ENCODE assay signal across 29 cellular contexts in the genomic region with DNA sequence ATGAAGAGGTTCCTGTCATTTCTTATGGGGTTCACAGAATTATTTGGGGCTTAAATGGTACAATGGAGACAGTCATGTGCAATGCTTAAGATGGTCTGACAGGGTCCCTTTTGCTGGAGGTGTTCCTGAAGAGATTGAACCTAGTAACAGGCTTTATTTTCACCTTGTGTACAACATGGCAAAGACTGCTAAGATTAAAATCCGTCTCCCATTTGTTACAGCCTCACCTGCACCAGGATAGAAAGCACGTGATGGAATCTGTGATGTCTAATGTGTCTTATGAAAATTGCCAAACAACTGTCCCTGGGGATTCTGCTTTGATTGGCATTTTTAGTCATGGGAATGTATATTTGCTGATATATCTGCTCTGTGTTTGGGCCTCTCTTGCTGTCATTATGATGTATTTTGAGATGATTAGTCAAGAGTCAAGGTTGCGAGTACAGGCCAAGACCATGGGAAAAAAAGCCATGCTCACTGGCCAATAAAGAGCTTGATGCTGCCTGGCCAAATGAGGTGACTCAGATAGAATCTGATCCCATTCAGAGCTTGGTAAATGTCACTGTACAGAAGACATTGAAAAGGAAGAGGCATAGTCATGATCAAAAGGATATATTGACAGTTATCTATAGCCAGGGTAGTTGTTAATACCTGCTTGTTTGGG.
"Had no signal": no experiment of that assay in that cellular context is flagged by ENCODE, and none has a peak within 500 bp of the region (broad histone marks: within the 10 kb centered on the region; RNA-seq: fewer than 3 reads in every experiment).

No MANE protein-coding gene starts in this region.

- H3K4me3 ChIP-seq: esophagus muscularis mucosa, left ventricle myocardium inferior, lung, right lobe of liver, thyroid gland, upper lobe of left lung, vagina had no signal

- DNase-seq: activated CD4-positive, alpha-beta T cell treated with anti-CD3 and anti-CD28 coated beads for 48 hours; activated CD4-positive, alpha-beta T cell treated with anti-CD3 and anti-CD28 coated beads, Interleukin-2, amount 50 U/mL, for 48 hours; activated CD8-positive, alpha-beta memory T cell treated with anti-CD3 and anti-CD28 coated beads for 24 hours; activated effector memory CD4-positive, alpha-beta T cell treated with anti-CD3 and anti-CD28 coated beads, Interleukin-2, amount 50 U/mL, for 16 hours; activated naive CD4-positive, alpha-beta T cell treated with anti-CD3 and anti-CD28 coated beads for 36 hours; activated naive CD8-positive, alpha-beta T cell treated with anti-CD3 and anti-CD28 coated beads for 36 hours; amniotic stem cell; brain microvascular endothelial cell; caudate nucleus; foreskin keratinocyte; left ventricle myocardium inferior; mesendoderm; right lobe of liver; small intestine; stimulated activated CD4-positive, alpha-beta T cell treated with anti-CD3 and anti-CD28 coated beads, Interleukin-4, amount 100 ng/mL, for 24 hours; stimulated activated CD8-positive, alpha-beta memory T cell treated with anti-CD3 and anti-CD28 coated beads, Interleukin-4, amount 100 ng/mL, for 48 hours; stimulated activated naive CD8-positive, alpha-beta T cell treated with anti-CD3 and anti-CD28 coated beads, Interleukin-15, amount 100 ng/mL, for 72 hours; T-helper 9 cell; thyroid gland; upper lobe of left lung; WERI-Rb-1 had no signal

- H3K36me3 ChIP-seq: right lobe of liver, upper lobe of left lung, vagina, WERI-Rb-1 had no signal

- H3K4me1 ChIP-seq: esophagus muscularis mucosa, foreskin keratinocyte, left ventricle myocardium inferior, right lobe of liver, thyroid gland, upper lobe of left lung, vagina had no signal

- H3K27ac ChIP-seq: brain microvascular endothelial cell, esophagus muscularis mucosa, foreskin keratinocyte, left ventricle myocardium inferior, right lobe of liver, thyroid gland, upper lobe of left lung, vagina, WERI-Rb-1 had no signal

- H3K9me3 ChIP-seq: esophagus muscularis mucosa, left ventricle myocardium inferior, right lobe of liver, thyroid gland, upper lobe of left lung, vagina had no signal

- FAIRE-seq: islet of Langerhans, small intestine, TTC549 had no signal

- ATAC-seq: activated CD4-positive, CD25-positive, alpha-beta regulatory T cell treated with anti-CD3 and anti-CD28 coated beads, Interleukin-2, amount 50 U/mL, for 24 hours; foreskin keratinocyte; natural killer cell treated with Interleukin-12 subunit alpha and Interleukin-12 subunit beta and Interleukin-15 and Interleukin-18, amount 100 ng/mL, for 72 hours; right lobe of liver; stimulated activated memory B cell treated with anti-CD40 and anti-IgM and Interleukin-4, amounts not matched to agents 10 μg/mL and 1 μg/mL and 100 μg/mL, for 72 hours; stimulated activated naive CD8-positive, alpha-beta T cell treated with anti-CD3 and anti-CD28 coated beads, Interleukin-15, amount 100 ng/mL, for 72 hours had no signal

- H3K27me3 ChIP-seq: brain microvascular endothelial cell, esophagus muscularis mucosa, foreskin keratinocyte, right lobe of liver, thyroid gland, upper lobe of left lung, vagina had no signal
